ENCODE assay signal across 8 cellular contexts in genomic region chr3:101635954-101636798, GRCh38. TPM values are rescaled to one million over a fixed set of nuclear protein-coding genes. Genes with fewer than 3 reads are reported as not detected.
A peak's percentile ranks its signal among the peaks of the same experiment; 100 is the strongest.
DNase-seq lines count a peak whose midpoint lies in the region; ATAC-seq and TF ChIP-seq lines count a peak whose summit lies in the region.

No MANE protein-coding gene starts in this region.

- CTCF ChIA-PET in activated CD4-positive, alpha-beta memory T cell treated with anti-CD3 and anti-CD28 coated beads, Interleukin-2, amount 10 ng/mL, durations not matched to agents 7 days and 5 days (lab: Charles Lee) = interaction anchor here (0.9 kb wide), 1 partner anchor 566 kb away, joined by 3 read pairs; no protein-coding TSS in a partner anchor

- TF ChIP-seq CTCF in epithelial cell of esophagus (IDR thresholded peaks at IDR 0.05; ENCODE audit: insufficient read depth, low read depth, low read length, missing control alignments) (peak; percentile 67), stomach (IDR thresholded peaks at IDR 0.05) (peak in 4 of 7 experiments; percentile 11 to 37 (median 34))

- H3K27me3 ChIP-seq in stomach = no peaks in the 10 kb centered on the region

- TF ChIP-seq POLR2A in stomach (IDR thresholded peaks at IDR 0.05) = no peak

- H3K4me1 Mint-ChIP-seq in activated CD4-positive, alpha-beta memory T cell treated with anti-CD3 and anti-CD28 coated beads, Interleukin-2, amount 10 ng/mL, durations not matched to agents 7 days and 5 days = no peaks in the 10 kb centered on the region
- H3K4me1 Mint-ChIP-seq in natural killer cell treated with Interleukin-12 subunit alpha and Interleukin-12 subunit beta and Interleukin-15 and Interleukin-18, amount 100 ng/mL, for 72 hours (ENCODE audit: low read depth in 2 of 2) = peaks cover 0 to 2% of the 10 kb centered on the region in 2 donors

- H3K9me3 Mint-ChIP-seq in activated CD4-positive, alpha-beta memory T cell treated with anti-CD3 and anti-CD28 coated beads, Interleukin-2, amount 10 ng/mL, durations not matched to agents 7 days and 5 days = no peaks in the 10 kb centered on the region
- no peaks in the 10 kb centered on the region for H3K9me3 Mint-ChIP-seq in natural killer cell treated with Interleukin-12 subunit alpha and Interleukin-12 subunit beta and Interleukin-15 and Interleukin-18, amount 100 ng/mL, for 72 hours

- H3K27me3 Mint-ChIP-seq in activated CD4-positive, alpha-beta memory T cell treated with anti-CD3 and anti-CD28 coated beads, Interleukin-2, amount 10 ng/mL, durations not matched to agents 7 days and 5 days = no peaks in the 10 kb centered on the region
- no peaks in the 10 kb centered on the region for H3K27me3 Mint-ChIP-seq in natural killer cell treated with Interleukin-12 subunit alpha and Interleukin-12 subunit beta and Interleukin-15 and Interleukin-18, amount 100 ng/mL, for 72 hours

- intact Hi-C loops in stomach (cut with DNase I; ENCODE audit: low total_unique reads) = no loop called here

- POLR2A ChIA-PET in activated CD4-positive, alpha-beta memory T cell treated with anti-CD3 and anti-CD28 coated beads, Interleukin-2, amount 10 ng/mL, durations not matched to agents 7 days and 5 days (lab: Charles Lee) = no interaction called here

- DNase-seq in AG08395 (ENCODE audit: low spot score) (peak; percentile 38), NCI-H524 treated with DMSO at 0.1 percent for 48 hours (lab: John Stamatoyannopoulos, UW) (peak; percentile 6), epithelial cell of esophagus (ENCODE audit: low read depth) (peak; percentile 55), stomach (peak; percentile 58)
- peak; percentile 80 for DNase-seq in activated CD4-positive, alpha-beta memory T cell treated with anti-CD3 and anti-CD28 coated beads, Interleukin-2, amount 10 ng/mL, durations not matched to agents 7 days and 5 days
- no peak for DNase-seq in natural killer cell treated with Interleukin-12 subunit alpha and Interleukin-12 subunit beta and Interleukin-15 and Interleukin-18, amount 100 ng/mL, for 72 hours (ENCODE audit: low spot score)

- no peak for TF ChIP-seq EP300 in stomach (IDR thresholded peaks at IDR 0.05)

- H3K4me1 ChIP-seq in stomach = peaks cover 0 to 6% (median 0%) of the 10 kb centered on the region in 4 donors

- H3K27ac ChIP-seq in stomach = no peak overlapping the region

- H3K27ac Mint-ChIP-seq in activated CD4-positive, alpha-beta memory T cell treated with anti-CD3 and anti-CD28 coated beads, Interleukin-2, amount 10 ng/mL, durations not matched to agents 7 days and 5 days = no peak overlapping the region
- H3K27ac Mint-ChIP-seq in natural killer cell treated with Interleukin-12 subunit alpha and Interleukin-12 subunit beta and Interleukin-15 and Interleukin-18, amount 100 ng/mL, for 72 hours = no peak overlapping the region

- no peaks in the 10 kb centered on the region for H3K9me3 ChIP-seq in stomach

- H3K36me3 Mint-ChIP-seq in activated CD4-positive, alpha-beta memory T cell treated with anti-CD3 and anti-CD28 coated beads, Interleukin-2, amount 10 ng/mL, durations not matched to agents 7 days and 5 days (ENCODE audit: low read depth) = no peaks in the 10 kb centered on the region
- H3K36me3 Mint-ChIP-seq in natural killer cell treated with Interleukin-12 subunit alpha and Interleukin-12 subunit beta and Interleukin-15 and Interleukin-18, amount 100 ng/mL, for 72 hours = no peaks in the 10 kb centered on the region

- no peak overlapping the region for H3K4me3 ChIP-seq in epithelial cell of esophagus (ENCODE audit: low read length)
- H3K4me3 ChIP-seq in stomach = no peak overlapping the region

- 52 to 60% (median 58%) methylated on average over 18 of the region's 18 CpGs for WGBS in stomach, 5 donors

- ATAC-seq in GM18517 (IDR thresholded peaks at IDR 0.05; ENCODE audit: unreplicated experiment) = peak; percentile 93
- ATAC-seq in HG02981 (IDR thresholded peaks at IDR 0.05; ENCODE audit: unreplicated experiment) = peak; percentile 93
- peak; percentile 79 to 80 for ATAC-seq in natural killer cell treated with Interleukin-12 subunit alpha and Interleukin-12 subunit beta and Interleukin-15 and Interleukin-18, amount 100 ng/mL, for 72 hours

- no peaks in the 10 kb centered on the region for H3K36me3 ChIP-seq in stomach

- H3K4me3 Mint-ChIP-seq in activated CD4-positive, alpha-beta memory T cell treated with anti-CD3 and anti-CD28 coated beads, Interleukin-2, amount 10 ng/mL, durations not matched to agents 7 days and 5 days = no peak overlapping the region
- no peak overlapping the region for H3K4me3 Mint-ChIP-seq in natural killer cell treated with Interleukin-12 subunit alpha and Interleukin-12 subunit beta and Interleukin-15 and Interleukin-18, amount 100 ng/mL, for 72 hours

RNA-seq across cellular contexts. Expression of gene ZBTB11, which starts 40.8 kb away (rescaled TPM):
- total RNA-seq in activated CD4-positive, alpha-beta memory T cell treated with anti-CD3 and anti-CD28 coated beads, Interleukin-2, amount 10 ng/mL, durations not matched to agents 7 days and 5 days = 10 to 100 TPM; 29.3 to 31.9 TPM
- total RNA-seq in natural killer cell treated with Interleukin-12 subunit alpha and Interleukin-12 subunit beta and Interleukin-15 and Interleukin-18, amount 100 ng/mL, for 72 hours = 10 to 100 TPM; 27.7 to 35.8 TPM
- total RNA-seq in stomach = 10 to 100 TPM in 4 of 5 donors, 1 to 10 TPM in 1; 6.7 to 31.2 (median 28.3) TPM
- 1 to 10 TPM; 2.8 to 6.1 (median 4.7) TPM for polyA plus RNA-seq in stomach

RNA-seq across cellular contexts. Expression of gene RPL24, which starts 50.3 kb away (rescaled TPM):
- 1,000 to 10,000 TPM; 1,033 to 1,040 TPM for total RNA-seq in activated CD4-positive, alpha-beta memory T cell treated with anti-CD3 and anti-CD28 coated beads, Interleukin-2, amount 10 ng/mL, durations not matched to agents 7 days and 5 days
- 100 to 1,000 TPM; 677 to 822 TPM for total RNA-seq in natural killer cell treated with Interleukin-12 subunit alpha and Interleukin-12 subunit beta and Interleukin-15 and Interleukin-18, amount 100 ng/mL, for 72 hours
- total RNA-seq in stomach = 1,000 to 10,000 TPM in 3 of 5 donors, 100 to 1,000 TPM in 2; 461 to 3,349 (median 1,224) TPM
- polyA plus RNA-seq in stomach = 1,000 to 10,000 TPM; 2,450 to 3,453 (median 2,754) TPM
